ENCODE assay signal across 9 cellular contexts in the genomic region with DNA sequence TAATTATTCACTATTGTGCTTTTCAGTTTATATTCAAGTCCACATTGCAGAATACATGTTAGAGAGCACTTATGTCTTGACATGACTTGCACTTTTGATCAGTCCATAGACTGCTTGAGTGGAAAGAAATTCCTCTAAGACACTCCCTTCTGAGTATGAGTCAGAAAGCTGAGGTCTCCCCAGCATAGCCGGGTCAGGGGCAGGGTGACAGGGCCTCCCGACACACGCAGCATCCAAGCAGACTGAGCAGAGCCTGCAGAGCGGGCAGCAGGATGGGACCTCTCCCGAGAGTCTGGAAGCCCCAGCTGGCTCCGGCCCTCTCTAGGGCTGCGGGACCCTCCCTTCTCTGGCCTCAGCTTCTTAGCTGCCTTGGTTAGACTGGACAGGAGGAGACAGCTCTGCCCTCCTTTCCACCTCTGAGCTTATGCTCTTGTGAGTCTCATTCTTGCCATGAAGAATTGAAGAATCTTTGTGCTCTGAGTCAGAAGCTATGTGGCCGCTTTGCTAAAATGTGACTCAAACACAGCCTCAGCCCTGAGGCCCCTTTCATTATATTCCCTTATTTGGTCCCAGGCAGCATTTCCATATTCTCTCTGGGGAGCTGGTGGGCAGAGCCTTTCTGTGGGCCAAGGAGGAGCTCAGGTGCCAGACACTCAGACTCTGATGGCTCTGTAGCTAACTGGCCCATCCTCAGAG. TPM values are rescaled to one million over a fixed set of nuclear protein-coding genes. Genes with fewer than 3 reads are reported as not detected.
A peak's percentile ranks its signal among the peaks of the same experiment; 100 is the strongest.
DNase-seq lines count a peak whose midpoint lies in the region; ATAC-seq, FAIRE-seq and TF ChIP-seq lines count a peak whose summit lies in the region.
"Had no signal": no experiment of that assay in that cellular context is flagged by ENCODE, and none has a peak within 500 bp of the region (broad histone marks: within the 10 kb centered on the region; RNA-seq: fewer than 3 reads in every experiment).

No MANE protein-coding gene starts in this region.

- TF ChIP-seq POLR2A in NB4 (IDR thresholded peaks at IDR 0.05; ENCODE audit: extremely low read depth, insufficient read length), result no peak

- DNase-seq in NB4 (ENCODE audit: low read depth) (peak; percentile 72), coronary artery (ENCODE audit: low spot score) (peak; percentile 86), neural crest cell (ENCODE audit: low read depth, low spot score) (peak; percentile 12), T-cell (no peak)
- no peak for DNase-seq in CD4-positive, alpha-beta T cell
- DNase-seq: right lobe of liver had no signal

- H3K4me3 Mint-ChIP-seq in neural crest cell, result no peak overlapping the region
- H3K4me3 Mint-ChIP-seq in CD4-positive, alpha-beta T cell, result no peak overlapping the region
- no peak overlapping the region for H3K4me3 Mint-ChIP-seq in T-cell

- H3K27me3 Mint-ChIP-seq in neural crest cell (ENCODE audit: low read depth), result no peaks in the 10 kb centered on the region
- no peaks in the 10 kb centered on the region for H3K27me3 Mint-ChIP-seq in CD4-positive, alpha-beta T cell
- peaks cover 0 to 4% of the 10 kb centered on the region in 2 donors for H3K27me3 Mint-ChIP-seq in T-cell

- intact Hi-C loops in CD4-positive, alpha-beta T cell (cut with DNase I, micrococcal nuclease), result no loop called here

- H3K9me3 Mint-ChIP-seq in neural crest cell (no peaks in the 10 kb centered on the region), T-cell (no peaks in the 10 kb centered on the region)
- H3K9me3 Mint-ChIP-seq in CD4-positive, alpha-beta T cell, result no peaks in the 10 kb centered on the region

- H3K4me1 Mint-ChIP-seq in neural crest cell, result peaks cover 18% of the 10 kb centered on the region
- peaks cover 8% of the 10 kb centered on the region for H3K4me1 Mint-ChIP-seq in CD4-positive, alpha-beta T cell (ENCODE audit: low read depth)
- H3K4me1 Mint-ChIP-seq in T-cell, result peaks cover 6 to 15% (median 13%) of the 10 kb centered on the region in 3 donors

- POLR2A ChIA-PET in CD4-positive, alpha-beta T cell (lab: Charles Lee), result no interaction called here
- POLR2A ChIA-PET in T-cell (lab: Charles Lee), result interaction anchor here (0.5 to 0.6 kb wide), 2 partner anchors 579 to 714 kb away, joined by 4 read pairs; no protein-coding TSS in a partner anchor

- H3K27ac ChIP-seq in coronary artery, result peak overlapping the region; percentile 82 to 94
- no peak overlapping the region for H3K27ac ChIP-seq in CD4-positive, alpha-beta T cell (ENCODE audit: low read depth, low read length)
- H3K27ac ChIP-seq: right lobe of liver had no signal

- peak overlapping the region; percentile 80 for H3K27ac Mint-ChIP-seq in neural crest cell (ENCODE audit: unreplicated experiment)
- no peak overlapping the region for H3K27ac Mint-ChIP-seq in CD4-positive, alpha-beta T cell
- H3K27ac Mint-ChIP-seq in T-cell, result no peak overlapping the region

- H3K4me3 ChIP-seq in NB4 (ENCODE audit: low read depth, low read length) (no peak overlapping the region), coronary artery (peak overlapping the region; percentile 22)
- H3K4me3 ChIP-seq: right lobe of liver had no signal

- CTCF ChIA-PET in CD4-positive, alpha-beta T cell (lab: Charles Lee), result interaction anchor here (0.6 to 4.1 kb wide), 2 partner anchors 48 to 1940 kb away, joined by 3 to 57 read pairs; no protein-coding TSS in a partner anchor
- CTCF ChIA-PET in T-cell (lab: Charles Lee), result interaction anchor here (0.6 to 1.9 kb wide), 6 partner anchors 43 to 384 kb away, joined by 3 to 7 read pairs (median 3); no protein-coding TSS in a partner anchor

- H3K9me3 ChIP-seq in CD4-positive, alpha-beta T cell (ENCODE audit: control insufficient read depth, low read length), result no peaks in the 10 kb centered on the region
- H3K9me3 ChIP-seq: right lobe of liver had no signal

- TF ChIP-seq CTCF in NB4 (IDR thresholded peaks at IDR 0.05; ENCODE audit: low read depth, low read length) (no peak), coronary artery (IDR thresholded peaks at IDR 0.05) (no peak), neural crest cell (conservative IDR thresholded peaks at IDR 0.05) (no peak)
- no peak for TF ChIP-seq CTCF in CD4-positive, alpha-beta T cell (IDR thresholded peaks at IDR 0.05)

- FAIRE-seq in G401.6 (lab: Jason Lieb, UNC), result peak; percentile 98

- no peak for ATAC-seq in CD4-positive, alpha-beta T cell (ENCODE audit: poor library complexity)
- ATAC-seq in GM19463 (IDR thresholded peaks at IDR 0.05; ENCODE audit: unreplicated experiment), result no peak
- no peak for ATAC-seq in T-cell (replicated peaks in 1 of 4)
- ATAC-seq in GM21526 (IDR thresholded peaks at IDR 0.05; ENCODE audit: low FRiP score, unreplicated experiment), result no peak

- no peaks in the 10 kb centered on the region for H3K27me3 ChIP-seq in CD4-positive, alpha-beta T cell (ENCODE audit: control insufficient read depth, insufficient read depth, low read length)
- H3K27me3 ChIP-seq: right lobe of liver had no signal

- H3K36me3 Mint-ChIP-seq in neural crest cell (ENCODE audit: low read depth) (no peaks in the 10 kb centered on the region), T-cell (no peaks in the 10 kb centered on the region)
- no peaks in the 10 kb centered on the region for H3K36me3 Mint-ChIP-seq in CD4-positive, alpha-beta T cell (ENCODE audit: low read depth)

RNA-seq across cellular contexts. Expression of a gene that starts 11.2 kb away (rescaled TPM):
- total RNA-seq in neural crest cell, result 95.0 and 98.6 TPM in 2 replicates
- total RNA-seq in CD4-positive, alpha-beta T cell, result 100 to 1,000 TPM; 110 to 114 TPM
- total RNA-seq in T-cell, result 100 to 1,000 TPM; 146 to 206 (median 169) TPM

RNA-seq across cellular contexts. Expression of a gene that starts 35.6 kb away (rescaled TPM):
- total RNA-seq in neural crest cell (not detected in 2 replicates), T-cell (under 1 TPM; 0.38 to 0.99 (median 0.56) TPM)
- total RNA-seq in CD4-positive, alpha-beta T cell, result under 1 TPM; 0.27 to 0.34 TPM

Comparison
In these comparisons a context has a peak if more than half of its experiments do, and no peak if none do; other contexts are left out.
1. DNase-seq: peak in NB4 (single experiment), coronary artery (single experiment) and neural crest cell (single experiment); none in CD4-positive, alpha-beta T cell (0 of 10) and T-cell (0 of 34).